Comparison of ENCODE assay signal across 7 cellular contexts in genomic region chr10:114026189-114027040, GRCh38. TPM values are rescaled to one million over a fixed set of nuclear protein-coding genes. Genes with fewer than 3 reads are reported as not detected.
DNase-seq lines count a peak whose midpoint lies in the region; ATAC-seq, FAIRE-seq and TF ChIP-seq lines count a peak whose summit lies in the region.

No MANE protein-coding gene starts in this region.

- H3K27ac ChIP-seq in H1 (ENCODE audit: low read depth, low read length): no peak overlapping the region
- no peak overlapping the region for H3K27ac ChIP-seq in caudate nucleus (ENCODE audit: low read depth, low read length)

- no peak overlapping the region for H2AK5ac ChIP-seq in H1 (ENCODE audit: low read depth, low read length)

- FAIRE-seq in GM19239 (lab: Jason Lieb, UNC) (peak; percentile 68), HTR-8/SVneo (lab: Jason Lieb, UNC) (peak; percentile 16), H1 (lab: Jason Lieb, UNC) (no peak)

- no peak for TF ChIP-seq CTCF in H1 (IDR thresholded peaks at IDR 0.05; ENCODE audit: control extremely low read depth in 1 of 3, insufficient read depth in 1 of 3, low read depth in 1 of 3, low read length in 3 of 3)

- H3K79me2 ChIP-seq in H1 (ENCODE audit: control insufficient read depth in 1 of 2, insufficient read depth in 2 of 2, low read length in 2 of 2): no peaks in the 10 kb centered on the region

- 71% methylated on average over 7 of the region's 7 CpGs; no CpG with 5 or more reads in 1 of the 2 experiments for WGBS in H1 (ENCODE audit: extremely low coverage in 1 of 2, insufficient coverage in 1 of 2, insufficient read length in 1 of 2, insufficient replicate concordance in 2 of 2, low coverage in 1 of 2, low lambda C conversion rate in 2 of 2, missing lambda C conversion rate in 1 of 2), 2 experiments

- no peak overlapping the region for H4K91ac ChIP-seq in H1 (replicated peaks; ENCODE audit: insufficient read length, low read length)

- no peaks in the 10 kb centered on the region for H3K36me3 ChIP-seq in H1 (ENCODE audit: control insufficient read depth in 2 of 4, insufficient read depth in 4 of 4, low read length in 3 of 4)

- H2BK5ac ChIP-seq in H1 (ENCODE audit: low read depth, low read length): no peak overlapping the region

- no peaks in the 10 kb centered on the region; the same call in 1 of the 2 replicates for H3K23me2 ChIP-seq in H1 (ENCODE audit: low read depth, low read length)

- CTCF ChIA-PET in H1 (lab: Charles Lee; ENCODE audit: partially characterized antibody): interaction anchor here (0.9 kb wide), 1 partner anchor 17 kb away, joined by 3 read pairs; no protein-coding TSS in a partner anchor

- no peak overlapping the region for H2BK20ac ChIP-seq in H1 (ENCODE audit: low read length)

- no peak overlapping the region for H3K14ac ChIP-seq in H1 (ENCODE audit: insufficient read length)

- H3K23ac ChIP-seq in H1 (ENCODE audit: insufficient read length): no peak overlapping the region

- POLR2A ChIA-PET in H1 (lab: Charles Lee; ENCODE audit: partially characterized antibody): no interaction called here

- no peaks in the 10 kb centered on the region for H3K9me3 ChIP-seq in H1 (ENCODE audit: insufficient read depth in 2 of 2, low read depth in 1 of 2, low read length in 1 of 2)

- DNase-seq in GM19239 (ENCODE audit: insufficient read length, low spot score): no peak
- DNase-seq in HTR-8/SVneo (ENCODE audit: insufficient read length, low spot score): peak; percentile 43
- DNase-seq in H1 (ENCODE audit: low read depth in 1 of 2, low spot score in 2 of 2): no peak
- DNase-seq in smooth muscle cell of the brain vasculature (ENCODE audit: low read depth, low spot score): peak; percentile 60
- DNase-seq in caudate nucleus (lab: John Stamatoyannopoulos, UW): no peak
- no peak for DNase-seq in stimulated activated CD4-positive, alpha-beta T cell treated with anti-CD3 and anti-CD28 coated beads, Interleukin-2, amount 100 ng/mL, for 24 hours

- no peak for TF ChIP-seq RAD21 in H1 (IDR thresholded peaks at IDR 0.05 in 1 of 2, conservative IDR thresholded peaks at IDR 0.05 in 1 of 2; ENCODE audit: low read depth in 2 of 2, low read length in 2 of 2)

- no peak overlapping the region for H2BK12ac ChIP-seq in H1 (ENCODE audit: low read depth, low read length)

- H3K9ac ChIP-seq in H1 (replicated peaks in 1 of 4; ENCODE audit: extremely low read depth in 1 of 4, low read depth in 3 of 4, low read length in 3 of 4): no peak overlapping the region

- no peak overlapping the region for H4K5ac ChIP-seq in H1 (ENCODE audit: insufficient read length, low read depth, low read length)

- no peaks in the 10 kb centered on the region for H3K27me3 ChIP-seq in H1 (replicated peaks in 1 of 4; ENCODE audit: control insufficient read depth in 3 of 4, extremely low read depth in 1 of 4, insufficient read depth in 3 of 4, low read length in 3 of 4)

- no peak overlapping the region for H2BK120ac ChIP-seq in H1 (replicated peaks; ENCODE audit: low read depth, low read length)

- TF ChIP-seq POLR2A in H1 (IDR thresholded peaks at IDR 0.05; ENCODE audit: control extremely low read depth in 1 of 2, low read depth in 2 of 2, low read length in 2 of 2): no peak

- H3K4me1 ChIP-seq in H1 (replicated peaks in 1 of 4; ENCODE audit: control insufficient read depth in 3 of 4, insufficient read depth in 4 of 4, low read length in 3 of 4): no peaks in the 10 kb centered on the region; a peak in 1 of 7 replicates

- no peaks in the 10 kb centered on the region for H4K20me1 ChIP-seq in H1 (replicated peaks in 1 of 2; ENCODE audit: control insufficient read depth in 1 of 2, insufficient read depth in 2 of 2, low read length in 2 of 2)

- no peak overlapping the region for H3K4me3 ChIP-seq in H1 (ENCODE audit: extremely low read depth in 1 of 4, insufficient read depth in 2 of 4, low read depth in 3 of 4, low read length in 4 of 4)

- H3K18ac ChIP-seq in H1 (ENCODE audit: extremely low read depth, low read length): no peak overlapping the region

- TF ChIP-seq EP300 in H1 (IDR thresholded peaks at IDR 0.05; ENCODE audit: borderline replicate concordance in 1 of 2, low read depth in 2 of 2, low read length in 2 of 2): no peak

- no peak overlapping the region for H3K4me2 ChIP-seq in H1 (ENCODE audit: insufficient read depth in 1 of 2, low read depth in 2 of 2, low read length in 2 of 2)

- H3K4ac ChIP-seq in H1 (replicated peaks; ENCODE audit: insufficient read length, low read depth, low read length): no peak overlapping the region

- H3K79me1 ChIP-seq in H1 (ENCODE audit: low read depth, low read length): no peaks in the 10 kb centered on the region

- H4K8ac ChIP-seq in H1 (ENCODE audit: extremely low read depth, insufficient read depth, low read length): no peak overlapping the region

- H2BK15ac ChIP-seq in H1 (ENCODE audit: low read length): no peak overlapping the region

- ATAC-seq in HG03139 (IDR thresholded peaks at IDR 0.05; ENCODE audit: unreplicated experiment): no peak

- H2AFZ ChIP-seq in H1 (ENCODE audit: low read length): peak overlapping the region; percentile 83; the same call in 1 of the 2 replicates

- no peak overlapping the region for H3K56ac ChIP-seq in H1 (replicated peaks; ENCODE audit: insufficient read length, low read depth, low read length)

TF ChIP-seq in H1, 55 proteins besides CTCF, POLR2A, EP300 and RAD21:
- TF ChIP-seq JUN (IDR thresholded peaks at IDR 0.05; ENCODE audit: low read depth, low read length) (no peak), CHD2 (IDR thresholded peaks at IDR 0.05; ENCODE audit: low read length) (no peak), JUND (IDR thresholded peaks at IDR 0.05; ENCODE audit: low read length) (no peak), CHD1 (IDR thresholded peaks at IDR 0.05; ENCODE audit: low read depth, low read length) (no peak), ASH2L (IDR thresholded peaks at IDR 0.05; ENCODE audit: low read length) (no peak), GTF2F1 (IDR thresholded peaks at IDR 0.05; ENCODE audit: borderline replicate concordance, low read depth, low read length) (no peak), RNF2 (IDR thresholded peaks at IDR 0.05; ENCODE audit: borderline replicate concordance, low read depth, low read length, missing control alignments, poor library complexity, severe bottlenecking) (no peak), KDM1A (IDR thresholded peaks at IDR 0.05; ENCODE audit: borderline replicate concordance, low read length) (no peak), EGR1 (IDR thresholded peaks at IDR 0.05; ENCODE audit: borderline replicate concordance, low read depth, low read length) (no peak)

RNA-seq across cellular contexts. Expression of gene ADRB1, which starts 17.3 kb away (rescaled TPM):
- 0.17 and 0.48 TPM in 2 replicates for total RNA-seq in H1 (2021; fragmentation: NEBNext Ultra II Directional; extraction: Animal tissue kit (Norgen Biotek cat#: 25700))
- polyA plus RNA-seq in H1 (2011; rRNA removed): 0.14 TPM in 2 replicates
- polyA plus RNA-seq in H1 (2011; cell fraction: cytosol; rRNA removed): 0.09 TPM
- polyA plus RNA-seq in H1 (2011; cell fraction: nucleus; rRNA removed): 0.19 TPM
- 0.05 to 0.12 TPM (median 0.05 TPM) in 3 of 4 replicates, not detected in the other for polyA plus RNA-seq in H1 (2012, experiment 1 of 2)
- polyA plus RNA-seq in H1 (2012, experiment 2 of 2): 0.05 TPM
- 0.18 TPM for polyA plus RNA-seq in H1 (2013, experiment 1 of 2)
- 0.18 TPM for polyA plus RNA-seq in H1 (2013, experiment 2 of 2)
- polyA minus RNA-seq in H1 (2011; rRNA and poly(A)+ RNA removed): 0.07 TPM in 1 of 2 replicates, not detected in the other
- polyA minus RNA-seq in H1 (2011; cell fraction: cytosol; rRNA and poly(A)+ RNA removed): 0.37 TPM
- polyA minus RNA-seq in H1 (2011; cell fraction: nucleus; rRNA and poly(A)+ RNA removed): 0.30 TPM

Comparison
In these comparisons a context has a peak if more than half of its experiments do, and no peak if none do; other contexts are left out.
1. DNase-seq: peak in HTR-8/SVneo (single experiment) and smooth muscle cell of the brain vasculature (single experiment); none in GM19239 (single experiment), H1 (0 of 2), caudate nucleus (0 of 61) and stimulated activated CD4-positive, alpha-beta T cell treated with anti-CD3 and anti-CD28 coated beads, Interleukin-2, amount 100 ng/mL, for 24 hours (0 of 2).